8 cellular contexts compared by ENCODE assay signal in genomic region chr18:10524507-10525425, GRCh38. TPM values are rescaled to one million over a fixed set of nuclear protein-coding genes. Genes with fewer than 3 reads are reported as not detected.
A peak's percentile ranks its signal among the peaks of the same experiment; 100 is the strongest.
DNase-seq lines count a peak whose midpoint lies in the region; ATAC-seq and TF ChIP-seq lines count a peak whose summit lies in the region.

No MANE protein-coding gene starts in this region.

- peaks cover 0 to 6% of the 10 kb centered on the region in 2 donors for H3K36me3 Mint-ChIP-seq in CD4-positive, alpha-beta memory T cell
- peaks cover 0 to 3% (median 0%) of the 10 kb centered on the region in 5 donors for H3K36me3 Mint-ChIP-seq in naive thymus-derived CD4-positive, alpha-beta T cell

- no peak for DNase-seq in CD4-positive, alpha-beta memory T cell
- DNase-seq in MG63 (peak; percentile 49), brain microvascular endothelial cell (no peak), cerebellum (ENCODE audit: low spot score) (no peak)
- no peak for DNase-seq in naive thymus-derived CD4-positive, alpha-beta T cell

- H3K9me3 Mint-ChIP-seq in CD4-positive, alpha-beta memory T cell = peaks cover 0 to 4% (median 0%) of the 10 kb centered on the region in 8 donors
- H3K9me3 Mint-ChIP-seq in naive thymus-derived CD4-positive, alpha-beta T cell = peaks cover 0 to 3% (median 0%) of the 10 kb centered on the region in 11 donors

- peaks cover 0 to 5% of the 10 kb centered on the region in 2 donors for H3K27me3 Mint-ChIP-seq in CD4-positive, alpha-beta memory T cell
- peaks cover 0 to 14% (median under 1%) of the 10 kb centered on the region in 5 donors for H3K27me3 Mint-ChIP-seq in naive thymus-derived CD4-positive, alpha-beta T cell

- in situ Hi-C loops in brain microvascular endothelial cell (cut with HindIII; ENCODE audit: low pct_ligation_motif_present, low sequenced_read_pairs) = no loop called here

- CTCF ChIA-PET in CD4-positive, alpha-beta memory T cell (lab: Charles Lee; ENCODE audit: partially characterized antibody) = no interaction called here
- CTCF ChIA-PET in naive thymus-derived CD4-positive, alpha-beta T cell (lab: Charles Lee) = no interaction called here

- peak overlapping the region; percentile 80 for H3K27ac ChIP-seq in CD4-positive, alpha-beta memory T cell (ENCODE audit: low read depth, low read length)
- no peak overlapping the region for H3K27ac ChIP-seq in brain microvascular endothelial cell
- H3K27ac ChIP-seq in naive thymus-derived CD4-positive, alpha-beta T cell (ENCODE audit: low read depth, low read length) = peak overlapping the region; percentile 76

- intact Hi-C loops in CD4-positive, alpha-beta memory T cell (cut with micrococcal nuclease) = loop anchor here (1.0 to 5.0 kb wide), 3 partner anchors 611 to 1328 kb away; partner anchors contain the start of gene CHMP1B
- intact Hi-C loops in naive thymus-derived CD4-positive, alpha-beta T cell (cut with micrococcal nuclease) = loop anchor here (1.0 to 10.0 kb wide), 12 partner anchors 34 to 1917 kb away; partner anchors contain the start of genes RAB12 (in 2 of the 2), TWSG1 (in 2 of the 2), AFG3L2 (in 1 of the 2) and IMPA2 (in 1 of the 2)

- H3K9me3 ChIP-seq in CD4-positive, alpha-beta memory T cell (ENCODE audit: control insufficient read depth in 1 of 2, low read length in 2 of 2) = no peaks in the 10 kb centered on the region
- H3K9me3 ChIP-seq in MG63 = no peaks in the 10 kb centered on the region
- H3K9me3 ChIP-seq in naive thymus-derived CD4-positive, alpha-beta T cell (ENCODE audit: control insufficient read depth in 2 of 3, low read length in 3 of 3) = no peaks in the 10 kb centered on the region

- H3K27me3 ChIP-seq in CD4-positive, alpha-beta memory T cell (ENCODE audit: insufficient read depth, low read length) = no peaks in the 10 kb centered on the region
- H3K27me3 ChIP-seq in MG63 (no peaks in the 10 kb centered on the region), brain microvascular endothelial cell (replicated peaks) (no peaks in the 10 kb centered on the region)
- no peaks in the 10 kb centered on the region for H3K27me3 ChIP-seq in naive thymus-derived CD4-positive, alpha-beta T cell (ENCODE audit: control insufficient read depth in 2 of 2, insufficient read depth in 2 of 2, low read length in 2 of 2)

- ATAC-seq in naive thymus-derived CD4-positive, alpha-beta T cell = no peak
- ATAC-seq in GM21515 (IDR thresholded peaks at IDR 0.05; ENCODE audit: unreplicated experiment) (no peak), GM19397 (IDR thresholded peaks at IDR 0.05; ENCODE audit: unreplicated experiment) (no peak), HG02884 (IDR thresholded peaks at IDR 0.05; ENCODE audit: unreplicated experiment) (no peak)

- H3K36me3 ChIP-seq in CD4-positive, alpha-beta memory T cell (ENCODE audit: insufficient read depth, low read length) = no peaks in the 10 kb centered on the region
- H3K36me3 ChIP-seq in MG63 = no peaks in the 10 kb centered on the region
- H3K36me3 ChIP-seq in brain microvascular endothelial cell (replicated peaks) = no peaks in the 10 kb centered on the region
- peaks cover 0 to 3% (median 0%) of the 10 kb centered on the region in 3 experiments for H3K36me3 ChIP-seq in naive thymus-derived CD4-positive, alpha-beta T cell (ENCODE audit: control insufficient read depth in 2 of 3, insufficient read depth in 3 of 3, low read length in 3 of 3)

- TF ChIP-seq CTCF in brain microvascular endothelial cell (IDR thresholded peaks at IDR 0.05; ENCODE audit: low read depth, low read length, missing control alignments) = no peak

- peak overlapping the region; percentile 95 to 99 (median 98) for H3K4me3 Mint-ChIP-seq in CD4-positive, alpha-beta memory T cell
- H3K4me3 Mint-ChIP-seq in naive thymus-derived CD4-positive, alpha-beta T cell = peak overlapping the region; percentile 94 to 99 (median 98)

- peaks cover 34 to 56% (median 44%) of the 10 kb centered on the region in 4 donors for H3K4me1 Mint-ChIP-seq in CD4-positive, alpha-beta memory T cell
- peaks cover 35 to 54% (median 49%) of the 10 kb centered on the region in 7 donors for H3K4me1 Mint-ChIP-seq in naive thymus-derived CD4-positive, alpha-beta T cell

- POLR2A ChIA-PET in CD4-positive, alpha-beta memory T cell (lab: Charles Lee; ENCODE audit: partially characterized antibody) = interaction anchor here (0.9 to 3.1 kb wide), 3 partner anchors 610 to 1363 kb away, joined by 3 to 19 read pairs (median 5); partner anchors contain the start of gene VAPA
- POLR2A ChIA-PET in naive thymus-derived CD4-positive, alpha-beta T cell (lab: Charles Lee) = no interaction called here

- peaks cover 42% of the 10 kb centered on the region for H3K4me1 ChIP-seq in CD4-positive, alpha-beta memory T cell (ENCODE audit: insufficient read depth, low read length)
- H3K4me1 ChIP-seq in naive thymus-derived CD4-positive, alpha-beta T cell (ENCODE audit: control insufficient read depth in 2 of 2, insufficient read depth in 2 of 2, low read length in 2 of 2) = peaks cover 4 to 16% of the 10 kb centered on the region in 2 donors

- H3K4me3 ChIP-seq in CD4-positive, alpha-beta memory T cell (ENCODE audit: low read length in 2 of 2) = peak overlapping the region; percentile 12 to 91
- H3K4me3 ChIP-seq in MG63 (peak overlapping the region; percentile 79), brain microvascular endothelial cell (ENCODE audit: low read depth, low read length) (peak overlapping the region; percentile 90)
- H3K4me3 ChIP-seq in naive thymus-derived CD4-positive, alpha-beta T cell (ENCODE audit: low read length) = peak overlapping the region; percentile 93

- peak overlapping the region; percentile 65 to 99 (median 98) for H3K27ac Mint-ChIP-seq in CD4-positive, alpha-beta memory T cell
- H3K27ac Mint-ChIP-seq in naive thymus-derived CD4-positive, alpha-beta T cell = peak overlapping the region; percentile 59 to 99 (median 96)

RNA-seq across cellular contexts. Expression of gene NAPG, which starts 1.1 kb away (rescaled TPM):
- total RNA-seq in CD4-positive, alpha-beta memory T cell = 10 to 100 TPM; 28.1 to 29.2 TPM
- 10 to 100 TPM; 14.6 to 16.0 TPM for polyA plus RNA-seq in CD4-positive, alpha-beta memory T cell
- total RNA-seq in MG63 (2014; rRNA removed; shearing (Covaris generic); ENCODE audit: low replicate concordance) = 24.5 and 33.9 TPM in 2 replicates
- 10 to 100 TPM; 28.1 to 35.7 (median 30.0) TPM for total RNA-seq in naive thymus-derived CD4-positive, alpha-beta T cell
- polyA plus RNA-seq in naive thymus-derived CD4-positive, alpha-beta T cell = 10 to 100 TPM; 10.2 to 12.9 TPM
- 66.3 TPM for total RNA-seq in cerebellum
